ENCODE assay signal across 26 cellular contexts in the genomic region with DNA sequence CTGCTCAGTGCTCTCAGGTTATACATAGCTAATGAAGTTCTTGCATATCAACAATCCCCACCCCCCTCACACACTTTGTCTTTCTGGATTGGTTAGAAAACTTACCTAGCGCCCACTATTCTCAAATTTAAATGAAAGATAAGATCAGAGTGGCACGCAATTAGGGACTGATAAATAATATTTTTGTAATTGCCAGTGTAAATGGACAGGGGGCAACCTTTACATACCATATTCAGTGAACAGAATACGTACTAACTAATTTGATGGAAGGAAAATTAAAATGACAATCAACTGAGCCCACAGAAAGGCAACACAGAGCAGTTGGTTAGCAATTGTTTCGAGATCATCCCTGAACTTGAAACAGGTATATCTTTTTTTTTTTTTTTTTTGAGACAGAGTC. TPM values are rescaled to one million over a fixed set of nuclear protein-coding genes. Genes with fewer than 3 reads are reported as not detected.
A peak's percentile ranks its signal among the peaks of the same experiment; 100 is the strongest.
DNase-seq lines count a peak whose midpoint lies in the region; ATAC-seq and TF ChIP-seq lines count a peak whose summit lies in the region.
"Had no signal": no experiment of that assay in that cellular context is flagged by ENCODE, and none has a peak within 500 bp of the region (broad histone marks: within the 10 kb centered on the region; RNA-seq: fewer than 3 reads in every experiment).

No MANE protein-coding gene starts in this region.

- no peaks in the 10 kb centered on the region for H3K27me3 Mint-ChIP-seq in activated T-cell treated with anti-CD3 and anti-CD28 coated beads, Interleukin-2, amount 50 U/mL, for 24 hours
- H3K27me3 Mint-ChIP-seq in IgD-negative memory B cell: no peaks in the 10 kb centered on the region
- H3K27me3 Mint-ChIP-seq in activated CD4-positive, alpha-beta memory T cell treated with anti-CD3 and anti-CD28 coated beads for 36 hours: no peaks in the 10 kb centered on the region
- no peaks in the 10 kb centered on the region for H3K27me3 Mint-ChIP-seq in natural killer cell (ENCODE audit: low read depth in 2 of 2)

- peaks cover 96% of the 10 kb centered on the region for H3K4me1 Mint-ChIP-seq in activated T-cell treated with anti-CD3 and anti-CD28 coated beads, Interleukin-2, amount 50 U/mL, for 24 hours (ENCODE audit: low read depth)
- peaks cover 82 to 87% (median 87%) of the 10 kb centered on the region in 3 donors for H3K4me1 Mint-ChIP-seq in IgD-negative memory B cell
- H3K4me1 Mint-ChIP-seq in activated CD4-positive, alpha-beta memory T cell treated with anti-CD3 and anti-CD28 coated beads for 36 hours (ENCODE audit: low read depth): peaks cover 96% of the 10 kb centered on the region
- H3K4me1 Mint-ChIP-seq in natural killer cell: peaks cover 79 to 82% of the 10 kb centered on the region in 2 donors
- H3K4me1 Mint-ChIP-seq: neural progenitor cell had no signal

- ATAC-seq in natural killer cell (no peak), mucosa of descending colon (no peak)
- ATAC-seq: A549, K562 had no signal

- POLR2A ChIA-PET in activated CD4-positive, alpha-beta memory T cell treated with anti-CD3 and anti-CD28 coated beads for 36 hours (lab: Charles Lee): interaction anchor here (0.9 kb wide), 1 partner anchor 20 kb away, joined by 3 read pairs; no protein-coding TSS in a partner anchor

- H3F3A ChIP-seq in GM23248 (ENCODE audit: insufficient read depth): no peaks in the 10 kb centered on the region

- 47 to 50% methylated on average over 4 of the region's 4 CpGs for WGBS in GM23248 (ENCODE audit: low coverage in 1 of 2, low lambda C conversion rate in 2 of 2, missing lambda C conversion rate in 2 of 2), 2 experiments

- H3K36me3 ChIP-seq in GM23248 (ENCODE audit: low read depth) (no peaks in the 10 kb centered on the region), mucosa of descending colon (ENCODE audit: low read depth) (no peaks in the 10 kb centered on the region)
- H3K36me3 ChIP-seq: colonic mucosa, neural progenitor cell, vagina had no signal

- CTCF ChIA-PET in activated CD4-positive, alpha-beta memory T cell treated with anti-CD3 and anti-CD28 coated beads for 36 hours (lab: Charles Lee): interaction anchor here (2.5 to 5.4 kb wide), 2 partner anchors 13 to 98 kb away, joined by 19 to 38 read pairs; no protein-coding TSS in a partner anchor

- peak overlapping the region; percentile 91 for H3K27ac Mint-ChIP-seq in activated T-cell treated with anti-CD3 and anti-CD28 coated beads, Interleukin-2, amount 50 U/mL, for 24 hours
- peak overlapping the region; percentile 73 to 92 (median 83) for H3K27ac Mint-ChIP-seq in IgD-negative memory B cell
- peak overlapping the region; percentile 89 for H3K27ac Mint-ChIP-seq in activated CD4-positive, alpha-beta memory T cell treated with anti-CD3 and anti-CD28 coated beads for 36 hours
- H3K27ac Mint-ChIP-seq in natural killer cell: peak overlapping the region; percentile 75 to 89
- H3K27ac Mint-ChIP-seq: neural progenitor cell had no signal

- H3K4me3 Mint-ChIP-seq in activated T-cell treated with anti-CD3 and anti-CD28 coated beads, Interleukin-2, amount 50 U/mL, for 24 hours: peak overlapping the region; percentile 32
- H3K4me3 Mint-ChIP-seq in IgD-negative memory B cell (peak overlapping the region in 3 of 4 donors; percentile 59 to 71 (median 63)), natural killer cell (peak overlapping the region; percentile 42)
- no peak overlapping the region for H3K4me3 Mint-ChIP-seq in activated CD4-positive, alpha-beta memory T cell treated with anti-CD3 and anti-CD28 coated beads for 36 hours
- H3K4me3 Mint-ChIP-seq: neural progenitor cell had no signal

- H4K20me1 ChIP-seq in GM23248 (ENCODE audit: insufficient read depth): no peaks in the 10 kb centered on the region

- H3K27ac ChIP-seq in GM23248: no peak overlapping the region
- H3K27ac ChIP-seq: A549, colonic mucosa, neural progenitor cell, PC-9, vagina had no signal

- in situ Hi-C loops in GM23248 (cut with MboI): no loop called here

- no peak overlapping the region for H3K9ac ChIP-seq in GM23248
- H3K9ac ChIP-seq: neural progenitor cell had no signal

- H3K9me3 Mint-ChIP-seq in activated T-cell treated with anti-CD3 and anti-CD28 coated beads, Interleukin-2, amount 50 U/mL, for 24 hours: peaks cover 3% of the 10 kb centered on the region
- no peaks in the 10 kb centered on the region for H3K9me3 Mint-ChIP-seq in IgD-negative memory B cell
- no peaks in the 10 kb centered on the region for H3K9me3 Mint-ChIP-seq in activated CD4-positive, alpha-beta memory T cell treated with anti-CD3 and anti-CD28 coated beads for 36 hours
- no peaks in the 10 kb centered on the region for H3K9me3 Mint-ChIP-seq in natural killer cell
- H3K9me3 Mint-ChIP-seq: neural progenitor cell had no signal

- H3K9me3 ChIP-seq in GM23248 (ENCODE audit: low read depth) (no peaks in the 10 kb centered on the region), mucosa of descending colon (no peaks in the 10 kb centered on the region)
- H3K9me3 ChIP-seq: A549, colonic mucosa, vagina had no signal

- H3K4me1 ChIP-seq in GM23248 (ENCODE audit: insufficient read depth) (no peaks in the 10 kb centered on the region), mucosa of descending colon (ENCODE audit: low read depth) (no peaks in the 10 kb centered on the region)
- H3K4me1 ChIP-seq: A549, colonic mucosa, neural progenitor cell, vagina had no signal

- no peak overlapping the region for H2AFZ ChIP-seq in GM23248
- H2AFZ ChIP-seq: neural progenitor cell, PC-9 had no signal

- peaks cover 6% of the 10 kb centered on the region; the same call in 1 of the 2 replicates for H3K27me3 ChIP-seq in GM23248 (replicated peaks; ENCODE audit: insufficient read depth)
- H3K27me3 ChIP-seq: colonic mucosa, neural progenitor cell, vagina had no signal

- peaks cover 97% of the 10 kb centered on the region for H3K36me3 Mint-ChIP-seq in activated T-cell treated with anti-CD3 and anti-CD28 coated beads, Interleukin-2, amount 50 U/mL, for 24 hours (ENCODE audit: low read depth)
- H3K36me3 Mint-ChIP-seq in IgD-negative memory B cell (peaks cover 38% of the 10 kb centered on the region), natural killer cell (peaks cover 19% of the 10 kb centered on the region)
- peaks cover 56% of the 10 kb centered on the region for H3K36me3 Mint-ChIP-seq in activated CD4-positive, alpha-beta memory T cell treated with anti-CD3 and anti-CD28 coated beads for 36 hours
- H3K36me3 Mint-ChIP-seq: neural progenitor cell had no signal

- intact Hi-C loops in activated CD4-positive, alpha-beta memory T cell treated with anti-CD3 and anti-CD28 coated beads for 36 hours (cut with micrococcal nuclease): loop anchor here (5.0 to 10.0 kb wide), 4 partner anchors 368 to 1785 kb away; a partner anchor contains a TSS
- intact Hi-C loops in natural killer cell (cut with micrococcal nuclease) (loop anchor here (10.0 kb wide), 1 partner anchor 1175 kb away; no protein-coding TSS in a partner anchor), mucosa of descending colon (cut with DNase I, micrococcal nuclease) (no loop called here)

- no peak overlapping the region for H3K4me2 ChIP-seq in GM23248 (ENCODE audit: unreplicated experiment)
- H3K4me2 ChIP-seq: A549, neural progenitor cell, PC-9 had no signal

- H3K9me2 ChIP-seq in GM23248 (ENCODE audit: insufficient read depth): no peaks in the 10 kb centered on the region

- DNase-seq in activated T-cell treated with anti-CD3 and anti-CD28 coated beads, Interleukin-2, amount 50 U/mL, for 24 hours: no peak
- no peak for DNase-seq in activated T-cell treated with anti-CD3 and anti-CD28 coated beads, Interleukin-2, amount 50 U/mL, for 1 hour
- DNase-seq in activated CD4-positive, alpha-beta memory T cell treated with anti-CD3 and anti-CD28 coated beads for 36 hours: no peak
- DNase-seq in natural killer cell (no peak), NCI-H1417 treated with DMSO at 0.1 percent for 48 hours (lab: John Stamatoyannopoulos, UW) (no peak), GM23248 (no peak), mucosa of descending colon (no peak)
- DNase-seq: activated CD8-positive, alpha-beta memory T cell treated with anti-CD3 and anti-CD28 coated beads for 24 hours; activated effector memory CD4-positive, alpha-beta T cell treated with anti-CD3 and anti-CD28 coated beads, Interleukin-2, amount 50 U/mL, for 16 hours; colonic mucosa; COR-L47; hippocampal formation; mesendoderm; NCI-H1092 treated with DMSO at 0.1 percent for 48 hours; NCI-H2171; NCI-H69; PC-9; stimulated activated naive CD4-positive, alpha-beta T cell treated with Interleukin-2 at 50 U/mL for 16 hours had no signal

- H3K79me2 ChIP-seq in GM23248 (ENCODE audit: insufficient read depth): no peaks in the 10 kb centered on the region

- TF ChIP-seq CTCF in natural killer cell (IDR thresholded peaks at IDR 0.05) (no peak), mucosa of descending colon (IDR thresholded peaks at IDR 0.05) (no peak)

- H3K4me3 ChIP-seq in GM23248: no peak overlapping the region
- H3K4me3 ChIP-seq in mucosa of descending colon: no peak overlapping the region
- H3K4me3 ChIP-seq: A549, colonic mucosa, K562, neural progenitor cell, PC-9, vagina had no signal

RNA-seq across cellular contexts. Expression of a gene that starts 11.7 kb away (rescaled TPM):
- polyA plus RNA-seq in IgD-negative memory B cell (1,261 TPM), GM23248 (2016; fragmentation: Nextera tagmentation; extraction: Ambion mirVana) (not detected in 2 replicates)
- total RNA-seq in activated CD4-positive, alpha-beta memory T cell treated with anti-CD3 and anti-CD28 coated beads for 36 hours: 100 to 1,000 TPM; 103 to 110 TPM
- total RNA-seq in natural killer cell (100 to 1,000 TPM; 149 to 190 (median 165) TPM), mucosa of descending colon (1 to 10 TPM in 1 of 3 donors, under 1 TPM in 2; 0.78 to 2.5 (median 0.92) TPM)
- not detected in 2 replicates for total RNA-seq in GM23248 (2014; rRNA removed; shearing (Covaris generic))
- total RNA-seq: kidney epithelial cell, SK-MEL-5, vagina had no signal
- polyA plus RNA-seq: K562 had no signal

RNA-seq across cellular contexts. Expression of a gene that starts 34.1 kb away (rescaled TPM):
- polyA plus RNA-seq in IgD-negative memory B cell (not detected), GM23248 (2016; fragmentation: Nextera tagmentation; extraction: Ambion mirVana) (not detected in 2 replicates)
- total RNA-seq in activated CD4-positive, alpha-beta memory T cell treated with anti-CD3 and anti-CD28 coated beads for 36 hours: not detected
- total RNA-seq in natural killer cell (not detected), mucosa of descending colon (under 1 TPM; 0.35 to 0.67 (median 0.63) TPM)
- total RNA-seq in GM23248 (2014; rRNA removed; shearing (Covaris generic)): not detected in 2 replicates
- total RNA-seq: K562, kidney epithelial cell, PC-9, renal cortical epithelial cell, SK-MEL-5 had no signal
- polyA plus RNA-seq: A549 had no signal

Comparison
In these comparisons a context has a peak if more than half of its experiments do, and no peak if none do; other contexts are left out.
1. RNA of a gene that starts 11.7 kb away (total RNA-seq): 149 to 190 TPM in natural killer cell and 103 to 110 TPM in activated CD4-positive, alpha-beta memory T cell treated with anti-CD3 and anti-CD28 coated beads for 36 hours; 0.78 to 2.5 TPM in mucosa of descending colon and not detected in GM23248; every median in the first group is over 10 times any median in the second.
2. intact Hi-C loops: an anchor here in activated CD4-positive, alpha-beta memory T cell treated with anti-CD3 and anti-CD28 coated beads for 36 hours (5.0 to 10.0 kb wide) and natural killer cell (10.0 kb wide); none called in mucosa of descending colon.
3. Peak in every context shown above with its lines, with median percentiles within 50 percentile points of each other: H3K27ac Mint-ChIP-seq.